Comparison of ENCODE assay signal across 15 cellular contexts in genomic region chr20:35187584-35188190, GRCh38. TPM values are rescaled to one million over a fixed set of nuclear protein-coding genes. Genes with fewer than 3 reads are reported as not detected.
DNase-seq lines count a peak whose midpoint lies in the region; ATAC-seq and TF ChIP-seq lines count a peak whose summit lies in the region.
"Had no signal": no experiment of that assay in that cellular context is flagged by ENCODE, and none has a peak within 500 bp of the region (broad histone marks: within the 10 kb centered on the region; RNA-seq: fewer than 3 reads in every experiment).

No MANE protein-coding gene starts in this region.

- dilution Hi-C loops in IMR-90 (cut with HindIII; ENCODE audit: low sequenced_read_pairs, unreplicated experiment): no loop called here

- no peaks in the 10 kb centered on the region for H3K27me3 Mint-ChIP-seq in T-helper 17 cell
- H3K27me3 Mint-ChIP-seq: CD8-positive, alpha-beta memory T cell; IgD-negative memory B cell had no signal

- no peaks in the 10 kb centered on the region for H3K9me3 ChIP-seq in IMR-90 (ENCODE audit: control insufficient read depth, insufficient read depth, low read length)
- H3K9me3 ChIP-seq in stomach smooth muscle (ENCODE audit: control insufficient read depth in 2 of 2, low read length in 2 of 2): no peaks in the 10 kb centered on the region
- no peaks in the 10 kb centered on the region for H3K9me3 ChIP-seq in T-helper 17 cell (ENCODE audit: control insufficient read depth, low read length, poor library complexity, severe bottlenecking)
- H3K9me3 ChIP-seq: BLaER1 had no signal

- H4K8ac ChIP-seq in IMR-90 (ENCODE audit: low read depth in 2 of 2, low read length in 2 of 2): 0 out of 4 replicates have a peak overlapping the region, but pooled peaks of 1 of the 2 experiments have one; percentile 53

- no peaks in the 10 kb centered on the region for H3K36me3 ChIP-seq in IMR-90 (ENCODE audit: control insufficient read depth, insufficient read depth, low read length)
- no peaks in the 10 kb centered on the region for H3K36me3 ChIP-seq in stomach smooth muscle (ENCODE audit: control insufficient read depth in 2 of 2, insufficient read depth in 2 of 2, low read length in 2 of 2)
- H3K36me3 ChIP-seq: BLaER1 had no signal

- H3K4ac ChIP-seq in IMR-90 (ENCODE audit: low read depth, low read length): no peak overlapping the region; the same call in 1 of the 2 replicates

- no peaks in the 10 kb centered on the region for H3K79me1 ChIP-seq in IMR-90 (ENCODE audit: low read depth in 1 of 2, low read length in 2 of 2)

- peak overlapping the region; percentile 77; the same call in 1 of the 2 replicates for H3K14ac ChIP-seq in IMR-90 (replicated peaks; ENCODE audit: low read depth, low read length)

- DNase-seq in AG08396 (ENCODE audit: low spot score) (peak; percentile 28), IMR-90 (peak; percentile 59), fibroblast of peridontal ligament (ENCODE audit: extremely low read depth) (peak; percentile 50), T-helper 17 cell (no peak), SKM-1 treated with dmso at 0.1 percent for 144 hours (lab: John Stamatoyannopoulos, UW; ENCODE audit: unreplicated experiment) (no peak)
- DNase-seq in stimulated activated naive CD4-positive, alpha-beta T cell treated with Interleukin-2 at 50 U/mL for 16 hours (lab: John Stamatoyannopoulos, UW): no peak
- DNase-seq: AML-193; CD8-positive, alpha-beta memory T cell; DMS79; GM23248; H9 had no signal

- H3K4me2 ChIP-seq in IMR-90 (ENCODE audit: low read depth, low read length): peak overlapping the region; percentile 11; the same call in 1 of the 2 replicates
- H3K4me2 ChIP-seq: BLaER1 had no signal

- BruUV-seq in IMR-90 (replicated peaks; lab: Mats Ljungman, UMichigan): no TSS peak

- no peaks in the 10 kb centered on the region for H4K20me1 ChIP-seq in IMR-90 (ENCODE audit: insufficient read depth, low read length)
- H4K20me1 ChIP-seq: BLaER1 had no signal

- H3K9ac ChIP-seq in IMR-90 (ENCODE audit: low read depth, low read length) (no peak overlapping the region), stomach smooth muscle (ENCODE audit: low read length in 2 of 2) (no peak overlapping the region)
- H3K9ac ChIP-seq: BLaER1, GM23248 had no signal

- no peak overlapping the region for H2BK5ac ChIP-seq in IMR-90 (ENCODE audit: low read depth, low read length, poor library complexity, severe bottlenecking)

- H2AK9ac ChIP-seq in IMR-90 (replicated peaks; ENCODE audit: low read depth, low read length, poor library complexity): no peak overlapping the region

- H3K27ac ChIP-seq in IMR-90 (ENCODE audit: insufficient read depth, low read length): no peak overlapping the region
- peak overlapping the region; percentile 3 for H3K27ac ChIP-seq in stomach smooth muscle (ENCODE audit: low read length)
- H3K27ac ChIP-seq: BLaER1, GM23248 had no signal

- in situ Hi-C loops in IMR-90 (cut with MboI; ENCODE audit: low sequenced_read_pairs): no loop called here

- peak overlapping the region; percentile 46; the same call in 1 of the 2 replicates for H3K18ac ChIP-seq in IMR-90 (ENCODE audit: low read depth, low read length)

- CTCF ChIA-PET in IMR-90 (lab: Yijun Ruan, JAX): no interaction called here

- no peaks in the 10 kb centered on the region for H3K27me3 ChIP-seq in IMR-90 (ENCODE audit: control insufficient read depth, insufficient read depth, low read length)
- no peaks in the 10 kb centered on the region for H3K27me3 ChIP-seq in stomach smooth muscle (ENCODE audit: control insufficient read depth in 1 of 2, insufficient read depth in 2 of 2, low read length in 2 of 2)
- H3K27me3 ChIP-seq: BLaER1 had no signal

- peaks cover 5% of the 10 kb centered on the region for H3K4me1 Mint-ChIP-seq in T-helper 17 cell
- H3K4me1 Mint-ChIP-seq: CD8-positive, alpha-beta memory T cell; IgD-negative memory B cell had no signal

- H3K4me3 ChIP-seq in IMR-90 (ENCODE audit: insufficient read depth, low read depth, low read length) (no peak overlapping the region), stomach smooth muscle (ENCODE audit: low read length in 2 of 2) (no peak overlapping the region)
- H3K4me3 ChIP-seq: BLaER1, GM12878, GM23248 had no signal

- peaks cover 6% of the 10 kb centered on the region for H3K36me3 Mint-ChIP-seq in T-helper 17 cell (ENCODE audit: low read depth)

- H2AK5ac ChIP-seq in IMR-90 (ENCODE audit: low read depth, low read length): no peak overlapping the region

- no peak for TF ChIP-seq POLR2A in IMR-90 (IDR thresholded peaks at IDR 0.05; ENCODE audit: low read depth, low read length)

- H2BK120ac ChIP-seq in IMR-90 (ENCODE audit: low read depth, low read length): peak overlapping the region; percentile 71

- no peak for TF ChIP-seq RAD21 in IMR-90 (IDR thresholded peaks at IDR 0.05; ENCODE audit: low read length)

- H3K9me1 ChIP-seq in IMR-90 (ENCODE audit: insufficient read depth, low read length): peaks cover 8% of the 10 kb centered on the region

- peak overlapping the region; percentile 13; the same call in 1 of the 2 replicates for H3K23ac ChIP-seq in IMR-90 (ENCODE audit: low read depth, low read length)

- no peak overlapping the region for H3K27ac Mint-ChIP-seq in T-helper 17 cell
- H3K27ac Mint-ChIP-seq: H9, IgD-negative memory B cell had no signal

- H2BK20ac ChIP-seq in IMR-90 (ENCODE audit: low read depth, low read length): peak overlapping the region; percentile 79

- H3K4me1 ChIP-seq in IMR-90 (ENCODE audit: control insufficient read depth, insufficient read depth, low read length): peaks cover 11% of the 10 kb centered on the region
- H3K4me1 ChIP-seq in stomach smooth muscle (ENCODE audit: control insufficient read depth, insufficient read depth, low read length): peaks cover 14% of the 10 kb centered on the region
- H3K4me1 ChIP-seq: BLaER1 had no signal

- POLR2A ChIA-PET in IMR-90 (lab: Charles Lee; ENCODE audit: unreplicated experiment): no interaction called here

- no peak overlapping the region; the same call in 1 of the 2 replicates for H4K5ac ChIP-seq in IMR-90 (ENCODE audit: low read depth, low read length)

- no peak for TF ChIP-seq CTCF in IMR-90 (conservative IDR thresholded peaks at IDR 0.05; ENCODE audit: low read depth, low read length)

- 0 out of 3 replicates have a peak overlapping the region, but pooled peaks have one; percentile 4 for H2BK15ac ChIP-seq in IMR-90 (ENCODE audit: low read depth, low read length)

- H2AFZ ChIP-seq in IMR-90 (replicated peaks; ENCODE audit: low read length, poor library complexity): no peak overlapping the region
- H2AFZ ChIP-seq: GM23248 had no signal

- intact Hi-C loops in IMR-90 (cut with micrococcal nuclease): no loop called here

- no peak overlapping the region for H4K91ac ChIP-seq in IMR-90 (ENCODE audit: insufficient read depth, low read depth, low read length)

- H3K4me3 Mint-ChIP-seq in T-helper 17 cell: no peak overlapping the region
- H3K4me3 Mint-ChIP-seq: CD8-positive, alpha-beta memory T cell; H9; IgD-negative memory B cell had no signal

- ATAC-seq in IMR-90 (ENCODE audit: low read depth) (peak; percentile 86), T-helper 17 cell (no peak)
- ATAC-seq: GM12878 had no signal

- H3K56ac ChIP-seq in IMR-90 (ENCODE audit: extremely low read depth, insufficient read depth, low read length): 0 out of 2 replicates have a peak overlapping the region, but pooled peaks have one; percentile 6

- no CpG with 5 or more reads among the region's 5 CpGs for WGBS in IMR-90 (ENCODE audit: extremely low coverage in 2 of 2, insufficient read length in 1 of 2), 2 experiments

TF ChIP-seq in IMR-90, 13 proteins besides CTCF, POLR2A, EP300 and RAD21:
- TF ChIP-seq CEBPB (IDR thresholded peaks at IDR 0.05; ENCODE audit: low read depth, low read length): no peak
- TF ChIP-seq, protein P1, sequence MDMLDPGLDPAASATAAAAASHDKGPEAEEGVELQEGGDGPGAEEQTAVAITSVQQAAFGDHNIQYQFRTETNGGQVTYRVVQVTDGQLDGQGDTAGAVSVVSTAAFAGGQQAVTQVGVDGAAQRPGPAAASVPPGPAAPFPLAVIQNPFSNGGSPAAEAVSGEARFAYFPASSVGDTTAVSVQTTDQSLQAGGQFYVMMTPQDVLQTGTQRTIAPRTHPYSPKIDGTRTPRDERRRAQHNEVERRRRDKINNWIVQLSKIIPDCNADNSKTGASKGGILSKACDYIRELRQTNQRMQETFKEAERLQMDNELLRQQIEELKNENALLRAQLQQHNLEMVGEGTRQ (IDR thresholded peaks at IDR 0.05; ENCODE audit: low read depth, low read length): no peak
- no peak for TF ChIP-seq FOS (IDR thresholded peaks at IDR 0.05; ENCODE audit: low read depth, low read length)
- TF ChIP-seq SMC3 (IDR thresholded peaks at IDR 0.05; ENCODE audit: low read depth, low read length): no peak
- TF ChIP-seq MXI1 (IDR thresholded peaks at IDR 0.05; ENCODE audit: borderline replicate concordance, low read depth, low read length): no peak

RNA-seq across cellular contexts. Expression of gene PROCR, which starts 15.8 kb away (rescaled TPM):
- 25.0 and 36.4 TPM in 2 replicates for total RNA-seq in IMR-90 (2012; rRNA removed)
- polyA plus RNA-seq in IMR-90 (2012; rRNA removed): 41.9 and 60.5 TPM in 2 replicates
- 26.1 and 52.9 TPM in 2 replicates for polyA plus RNA-seq in IMR-90 (2012; cell fraction: cytosol; rRNA removed)
- 12.7 and 15.9 TPM in 2 replicates for polyA plus RNA-seq in IMR-90 (2012; cell fraction: nucleus; rRNA removed; ENCODE audit: low replicate concordance)
- 1 to 10 TPM in 1 of 2 donors, under 1 TPM in 1; 0.89 to 1.5 TPM for total RNA-seq in T-helper 17 cell
- polyA plus RNA-seq: IgD-negative memory B cell had no signal

RNA-seq across cellular contexts. Expression of gene MMP24, which starts 38.8 kb away (rescaled TPM):
- 0.36 and 0.56 TPM in 2 replicates for total RNA-seq in IMR-90 (2012; rRNA removed)
- 0.79 and 0.86 TPM in 2 replicates for polyA plus RNA-seq in IMR-90 (2012; rRNA removed)
- 0.32 and 1.0 TPM in 2 replicates for polyA plus RNA-seq in IMR-90 (2012; cell fraction: cytosol; rRNA removed)
- 0.34 and 0.54 TPM in 2 replicates for polyA plus RNA-seq in IMR-90 (2012; cell fraction: nucleus; rRNA removed; ENCODE audit: low replicate concordance)
- under 1 TPM; 0.15 to 0.16 TPM for total RNA-seq in T-helper 17 cell
- total RNA-seq: GM12878 had no signal

RNA-seq across cellular contexts. Expression of gene EDEM2, which starts 40.6 kb away (rescaled TPM):
- total RNA-seq in IMR-90 (2012; rRNA removed) (22.5 and 27.4 TPM in 2 replicates), T-helper 17 cell (10 to 100 TPM; 24.1 to 29.7 TPM)
- 17.1 and 19.0 TPM in 2 replicates for polyA plus RNA-seq in IMR-90 (2012; rRNA removed)
- polyA plus RNA-seq in IMR-90 (2012; cell fraction: cytosol; rRNA removed): 15.3 and 24.8 TPM in 2 replicates
- 12.0 and 14.1 TPM in 2 replicates for polyA plus RNA-seq in IMR-90 (2012; cell fraction: nucleus; rRNA removed; ENCODE audit: low replicate concordance)

Comparison
In these comparisons a context has a peak if more than half of its experiments do, and no peak if none do; other contexts are left out.
1. DNase-seq: peak in AG08396 (single experiment), IMR-90 (single experiment) and fibroblast of peridontal ligament (single experiment); none in T-helper 17 cell (0 of 3), SKM-1 treated with dmso at 0.1 percent for 144 hours (single experiment) and stimulated activated naive CD4-positive, alpha-beta T cell treated with Interleukin-2 at 50 U/mL for 16 hours (single experiment).
2. RNA of gene PROCR, which starts 15.8 kb away (total RNA-seq): 25.0 to 36.4 TPM in IMR-90; 0.89 to 1.5 TPM in T-helper 17 cell; every median in the first group is over 10 times any median in the second.